Comparison of ENCODE assay signal across 16 cellular contexts in the genomic region with DNA sequence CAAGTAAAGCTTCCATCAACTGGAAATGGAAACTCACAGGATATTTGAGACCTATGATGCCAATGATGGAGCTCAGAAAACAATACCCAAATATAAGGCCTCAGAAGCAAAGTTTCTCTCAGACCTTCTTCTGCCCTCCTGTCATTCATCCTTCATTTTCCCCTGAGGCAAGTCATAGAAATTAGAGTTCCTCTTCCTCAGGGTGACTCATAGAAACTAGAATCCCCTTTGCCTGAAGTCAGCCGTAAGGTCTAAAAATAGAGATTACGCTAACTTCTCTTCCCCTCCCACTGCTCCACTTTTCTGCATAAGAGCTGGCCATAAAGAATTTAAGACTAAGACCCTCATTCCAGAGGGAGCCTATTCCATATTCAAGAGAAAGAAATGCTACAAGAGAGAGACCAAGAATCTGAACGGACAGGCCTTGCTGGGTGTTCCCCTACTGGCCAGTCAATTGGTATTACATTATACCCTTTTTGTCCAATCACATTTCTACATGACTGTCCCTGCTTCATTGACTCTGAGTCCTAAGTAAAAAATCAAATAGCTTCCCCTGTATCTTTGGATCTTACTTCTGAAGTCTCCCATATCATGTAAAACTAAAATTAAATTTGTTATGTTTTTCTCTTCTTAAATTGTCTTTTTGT.
A peak's percentile ranks its signal among the peaks of the same experiment; 100 is the strongest.
DNase-seq lines count a peak whose midpoint lies in the region; ATAC-seq, FAIRE-seq and TF ChIP-seq lines count a peak whose summit lies in the region.
"Had no signal": no experiment of that assay in that cellular context is flagged by ENCODE, and none has a peak within 500 bp of the region (broad histone marks: within the 10 kb centered on the region; RNA-seq: fewer than 3 reads in every experiment).

No MANE protein-coding gene starts in this region.

- TF ChIP-seq CTCF in GM12872 (IDR thresholded peaks at IDR 0.05; ENCODE audit: insufficient read depth, low read depth, low read length), result 0 out of 3 replicates have a peak, but pooled peaks have one; percentile 17

- no peak overlapping the region for H3K4me3 Mint-ChIP-seq in activated naive CD4-positive, alpha-beta T cell treated with anti-CD3 and anti-CD28 coated beads for 36 hours
- H3K4me3 Mint-ChIP-seq in activated T-helper 17 cell treated with anti-CD3 and anti-CD28 coated beads, Interleukin-2, amount 50 U/mL, for 72 hours, result no peak overlapping the region
- H3K4me3 Mint-ChIP-seq: B cell, naive B cell had no signal

- peaks cover 6% of the 10 kb centered on the region for H3K9me3 Mint-ChIP-seq in activated naive CD4-positive, alpha-beta T cell treated with anti-CD3 and anti-CD28 coated beads for 36 hours
- peaks cover 13% of the 10 kb centered on the region for H3K9me3 Mint-ChIP-seq in activated T-helper 17 cell treated with anti-CD3 and anti-CD28 coated beads, Interleukin-2, amount 50 U/mL, for 72 hours

- CTCF ChIA-PET in activated naive CD4-positive, alpha-beta T cell treated with anti-CD3 and anti-CD28 coated beads for 36 hours (lab: Charles Lee), result no interaction called here

- no peaks in the 10 kb centered on the region for H3K36me3 ChIP-seq in MG63

- no peak for FAIRE-seq in GM19239 (lab: Jason Lieb, UNC)

- no peaks in the 10 kb centered on the region for H3K4me1 Mint-ChIP-seq in activated naive CD4-positive, alpha-beta T cell treated with anti-CD3 and anti-CD28 coated beads for 36 hours (ENCODE audit: low read depth)
- no peaks in the 10 kb centered on the region for H3K4me1 Mint-ChIP-seq in activated T-helper 17 cell treated with anti-CD3 and anti-CD28 coated beads, Interleukin-2, amount 50 U/mL, for 72 hours

- DNase-seq in NOMO-1 treated with DMSO at 0.1 percent for 48 hours (lab: John Stamatoyannopoulos, UW; ENCODE audit: unreplicated experiment) (peak; percentile 82), kidney tubule cell (ENCODE audit: low spot score) (peak; percentile 3), MG63 (no peak), GM19239 (ENCODE audit: insufficient read length, low spot score) (no peak)
- no peak for DNase-seq in activated naive CD4-positive, alpha-beta T cell treated with anti-CD3 and anti-CD28 coated beads for 36 hours
- DNase-seq: activated T-cell treated with anti-CD3 and anti-CD28 coated beads for 4 hours; kidney glomerular epithelial cell; naive B cell; NCI-H1694; retina; stimulated activated naive CD8-positive, alpha-beta T cell treated with anti-CD3 and anti-CD28 coated beads, Interleukin-15, Interleukin-2, amounts not matched to agents 100 U/mL and 50 U/mL, for 24 hours had no signal

- H3K27me3 Mint-ChIP-seq in activated naive CD4-positive, alpha-beta T cell treated with anti-CD3 and anti-CD28 coated beads for 36 hours (ENCODE audit: low read depth), result peaks cover 8% of the 10 kb centered on the region
- no peaks in the 10 kb centered on the region for H3K27me3 Mint-ChIP-seq in activated T-helper 17 cell treated with anti-CD3 and anti-CD28 coated beads, Interleukin-2, amount 50 U/mL, for 72 hours
- H3K27me3 Mint-ChIP-seq: B cell, naive B cell had no signal

- H3K9me3 ChIP-seq in MG63, result no peaks in the 10 kb centered on the region

- H3K27ac Mint-ChIP-seq in activated naive CD4-positive, alpha-beta T cell treated with anti-CD3 and anti-CD28 coated beads for 36 hours, result no peak overlapping the region
- no peak overlapping the region for H3K27ac Mint-ChIP-seq in activated T-helper 17 cell treated with anti-CD3 and anti-CD28 coated beads, Interleukin-2, amount 50 U/mL, for 72 hours
- H3K27ac Mint-ChIP-seq: B cell had no signal

- intact Hi-C loops in activated naive CD4-positive, alpha-beta T cell treated with anti-CD3 and anti-CD28 coated beads for 36 hours (cut with micrococcal nuclease), result no loop called here

- no peaks in the 10 kb centered on the region for H3K27me3 ChIP-seq in MG63

- peaks cover 2% of the 10 kb centered on the region for H3K36me3 Mint-ChIP-seq in activated naive CD4-positive, alpha-beta T cell treated with anti-CD3 and anti-CD28 coated beads for 36 hours (ENCODE audit: low read depth)
- H3K36me3 Mint-ChIP-seq in activated T-helper 17 cell treated with anti-CD3 and anti-CD28 coated beads, Interleukin-2, amount 50 U/mL, for 72 hours (ENCODE audit: low read depth), result no peaks in the 10 kb centered on the region
- H3K36me3 Mint-ChIP-seq: naive B cell had no signal

- peak; percentile 59 for ATAC-seq in HG02610 (IDR thresholded peaks at IDR 0.05; ENCODE audit: unreplicated experiment)
- ATAC-seq in activated T-helper 17 cell treated with anti-CD3 and anti-CD28 coated beads, Interleukin-2, amount 50 U/mL, for 72 hours (replicated peaks), result no peak
- ATAC-seq: activated CD4-positive, CD25-positive, alpha-beta regulatory T cell treated with anti-CD3 and anti-CD28 coated beads, Interleukin-2, amount 50 U/mL, for 24 hours; stimulated activated naive CD8-positive, alpha-beta T cell treated with anti-CD3 and anti-CD28 coated beads, Interleukin-15, Interleukin-2, amounts not matched to agents 100 U/mL and 50 U/mL, for 24 hours had no signal

- no peak overlapping the region for H3K4me3 ChIP-seq in MG63

Comparison
In these comparisons a context has a peak if more than half of its experiments do, and no peak if none do; other contexts are left out.
1. DNase-seq: peak in NOMO-1 treated with DMSO at 0.1 percent for 48 hours (single experiment) and kidney tubule cell (single experiment); none in MG63 (single experiment), activated naive CD4-positive, alpha-beta T cell treated with anti-CD3 and anti-CD28 coated beads for 36 hours (single experiment) and GM19239 (single experiment).